ENCODE assay signal across 1 cellular context in the genomic region with DNA sequence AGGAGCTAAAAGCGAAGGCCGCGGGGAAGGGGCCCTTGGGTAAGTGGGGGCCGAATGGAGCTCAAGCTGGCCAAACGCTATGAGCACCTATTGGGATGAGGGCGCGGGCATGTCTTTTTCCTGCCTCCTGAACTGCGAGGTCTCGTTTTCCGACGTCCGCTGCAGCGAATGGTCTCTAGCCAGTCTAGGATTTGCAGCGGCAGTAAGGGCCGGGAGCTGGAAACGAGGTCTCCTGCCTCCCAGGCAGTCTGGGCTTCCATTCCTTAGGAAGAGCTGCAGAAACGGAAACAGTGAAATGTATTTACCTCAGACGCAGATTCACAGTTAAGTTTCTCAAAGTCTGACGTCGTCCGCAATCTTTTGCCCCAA.
TF ChIP-seq lines count a peak whose summit lies in the region.

No MANE protein-coding gene starts in this region.

TF ChIP-seq in SK-N-SH treated with all-trans-retinoic acid at 6 μM for 48 hours, 23 proteins besides CTCF, POLR2A, EP300 and RAD21 (continued from another document):
- no peak for TF ChIP-seq TCF4 (CRISPR knock-in tag; IDR thresholded peaks at IDR 0.05; ENCODE audit: borderline replicate concordance)
- TF ChIP-seq GLIS3 (CRISPR knock-in tag; IDR thresholded peaks at IDR 0.05): no peak
- TF ChIP-seq PPARA (CRISPR knock-in tag; IDR thresholded peaks at IDR 0.05; ENCODE audit: borderline replicate concordance): no peak
- no peak for TF ChIP-seq SNAI2 (CRISPR knock-in tag; IDR thresholded peaks at IDR 0.05)
- TF ChIP-seq BACH2 (CRISPR knock-in tag; IDR thresholded peaks at IDR 0.05; ENCODE audit: borderline replicate concordance): no peak
- TF ChIP-seq, protein P1, sequence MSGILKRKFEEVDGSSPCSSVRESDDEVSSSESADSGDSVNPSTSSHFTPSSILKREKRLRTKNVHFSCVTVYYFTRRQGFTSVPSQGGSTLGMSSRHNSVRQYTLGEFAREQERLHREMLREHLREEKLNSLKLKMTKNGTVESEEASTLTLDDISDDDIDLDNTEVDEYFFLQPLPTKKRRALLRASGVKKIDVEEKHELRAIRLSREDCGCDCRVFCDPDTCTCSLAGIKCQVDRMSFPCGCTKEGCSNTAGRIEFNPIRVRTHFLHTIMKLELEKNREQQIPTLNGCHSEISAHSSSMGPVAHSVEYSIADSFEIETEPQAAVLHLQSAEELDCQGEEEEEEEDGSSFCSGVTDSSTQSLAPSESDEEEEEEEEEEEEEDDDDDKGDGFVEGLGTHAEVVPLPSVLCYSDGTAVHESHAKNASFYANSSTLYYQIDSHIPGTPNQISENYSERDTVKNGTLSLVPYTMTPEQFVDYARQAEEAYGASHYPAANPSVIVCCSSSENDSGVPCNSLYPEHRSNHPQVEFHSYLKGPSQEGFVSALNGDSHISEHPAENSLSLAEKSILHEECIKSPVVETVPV (CRISPR knock-in tag; IDR thresholded peaks at IDR 0.05): no peak
